Comparison of ENCODE assay signal across 20 cellular contexts in the genomic region with DNA sequence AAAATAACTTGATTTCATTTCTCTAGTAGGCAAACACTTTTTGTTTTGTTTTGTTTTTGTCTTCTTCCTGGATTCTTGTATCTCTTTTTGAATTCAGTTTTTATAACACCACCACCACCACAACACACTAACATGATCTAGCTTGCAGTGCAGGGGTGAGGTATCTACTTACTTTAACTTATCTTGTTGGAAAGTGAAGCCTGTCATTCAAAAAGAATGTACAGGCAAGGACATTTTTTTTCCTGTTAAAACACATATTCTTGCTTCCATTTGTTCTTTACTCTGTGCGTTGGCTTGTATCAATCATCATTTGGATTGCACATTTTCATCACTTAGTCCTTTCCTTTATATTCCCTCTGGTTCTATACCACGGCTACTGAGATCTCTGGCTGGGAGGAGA.
"Had no signal": no experiment of that assay in that cellular context is flagged by ENCODE, and none has a peak within 500 bp of the region (broad histone marks: within the 10 kb centered on the region; RNA-seq: fewer than 3 reads in every experiment).

No MANE protein-coding gene starts in this region.

- H3K27ac ChIP-seq: coronary artery, gastroesophageal sphincter, left ventricle myocardium inferior, lower lobe of right lung, neutrophil, sigmoid colon, skin epidermis had no signal

- H3K4me3 Mint-ChIP-seq: endodermal cell, immature natural killer cell, nephron, type B pancreatic cell had no signal

- H3K4me1 Mint-ChIP-seq: endodermal cell, immature natural killer cell, nephron had no signal

- H3K9me3 ChIP-seq: gastroesophageal sphincter, left ventricle myocardium inferior, lower lobe of right lung, neutrophil, sigmoid colon had no signal

- H3K36me3 Mint-ChIP-seq: immature natural killer cell, type B pancreatic cell had no signal

- H3K27me3 Mint-ChIP-seq: type B pancreatic cell had no signal

- DNase-seq: effector CD4-positive, alpha-beta T cell; endodermal cell; glutamatergic neuron; immature natural killer cell; kidney; left cardiac atrium; left ventricle myocardium inferior; lower lobe of right lung; mesenchymal stem cell; midbrain; posterior cingulate gyrus; sigmoid colon; stimulated activated naive CD4-positive, alpha-beta T cell treated with Interleukin-2 at 50 U/mL for 16 hours had no signal

- H3K4me1 ChIP-seq: gastroesophageal sphincter, left ventricle myocardium inferior, lower lobe of right lung, sigmoid colon had no signal

- H3K27ac Mint-ChIP-seq: endodermal cell, immature natural killer cell, nephron, type B pancreatic cell had no signal

- H3K27me3 ChIP-seq: gastroesophageal sphincter, neutrophil, sigmoid colon had no signal

- H3K4me3 ChIP-seq: coronary artery, gastroesophageal sphincter, left ventricle myocardium inferior, lower lobe of right lung, sigmoid colon, skin epidermis had no signal

- H3K36me3 ChIP-seq: gastroesophageal sphincter, left ventricle myocardium inferior, lower lobe of right lung, neutrophil, sigmoid colon had no signal

- H3K9me3 Mint-ChIP-seq: endodermal cell, nephron, type B pancreatic cell had no signal

- ATAC-seq: esophagus mucosa, gastroesophageal sphincter, left cardiac atrium, lower lobe of right lung had no signal
